ENCODE assay signal across 8 cellular contexts in genomic region chr12:56188786-56189335, GRCh38. TPM values are rescaled to one million over a fixed set of nuclear protein-coding genes. Genes with fewer than 3 reads are reported as not detected.
DNase-seq lines count a peak whose midpoint lies in the region; ATAC-seq, FAIRE-seq and TF ChIP-seq lines count a peak whose summit lies in the region.

No MANE protein-coding gene starts in this region.

- H4K20me1 ChIP-seq in GM23248 (ENCODE audit: insufficient read depth) (no peaks in the 10 kb centered on the region), H1 (replicated peaks in 1 of 2; ENCODE audit: control insufficient read depth in 1 of 2, insufficient read depth in 2 of 2, low read length in 2 of 2) (peaks cover 0 to 4% of the 10 kb centered on the region in 2 experiments)

- H4K91ac ChIP-seq in H1 (replicated peaks; ENCODE audit: insufficient read length, low read length) = peak overlapping the region; percentile 73

- H3K9me3 Mint-ChIP-seq in CD8-positive, alpha-beta T cell = no peaks in the 10 kb centered on the region

- H3K27me3 ChIP-seq in CD8-positive, alpha-beta T cell (ENCODE audit: insufficient read depth, low read length) = no peaks in the 10 kb centered on the region
- H3K27me3 ChIP-seq in GM23248 (replicated peaks; ENCODE audit: insufficient read depth) (no peaks in the 10 kb centered on the region), H1 (replicated peaks in 1 of 4; ENCODE audit: control insufficient read depth in 3 of 4, extremely low read depth in 1 of 4, insufficient read depth in 3 of 4, low read length in 3 of 4) (no peaks in the 10 kb centered on the region), muscle layer of colon (ENCODE audit: control insufficient read depth in 1 of 2, insufficient read depth in 2 of 2, low read length in 2 of 2) (no peaks in the 10 kb centered on the region)

- no peak for FAIRE-seq in H1 (lab: Jason Lieb, UNC)

- peak overlapping the region; percentile 73 for H3K56ac ChIP-seq in H1 (replicated peaks; ENCODE audit: insufficient read length, low read depth, low read length)

- peak overlapping the region; percentile 96 for H3K4me3 Mint-ChIP-seq in CD8-positive, alpha-beta T cell

- H3K27ac Mint-ChIP-seq in CD8-positive, alpha-beta T cell = peak overlapping the region; percentile 92

- H3K9me3 ChIP-seq in CD8-positive, alpha-beta T cell (ENCODE audit: low read length) = no peaks in the 10 kb centered on the region
- H3K9me3 ChIP-seq in GM23248 (ENCODE audit: low read depth) (no peaks in the 10 kb centered on the region), SK-N-MC (ENCODE audit: low read depth, low read length) (no peaks in the 10 kb centered on the region), H1 (ENCODE audit: insufficient read depth in 2 of 2, low read depth in 1 of 2, low read length in 1 of 2) (no peaks in the 10 kb centered on the region), muscle layer of colon (ENCODE audit: low read length) (no peaks in the 10 kb centered on the region)

- CTCF ChIA-PET in CD8-positive, alpha-beta T cell (lab: Charles Lee) = interaction anchor here (0.8 to 4.7 kb wide), 37 partner anchors 10 to 451 kb away, joined by 3 to 91 read pairs (median 7); partner anchors contain the start of genes ANKRD52, ESYT1, MYL6 and RNF41
- CTCF ChIA-PET in H1 (lab: Charles Lee; ENCODE audit: partially characterized antibody) = interaction anchor here (0.5 to 6.2 kb wide), 38 partner anchors 8 to 447 kb away, joined by 3 to 111 read pairs (median 5); partner anchors contain the start of genes ANKRD52, COQ10A, ESYT1 and MYL6

- peaks cover 3% of the 10 kb centered on the region; the same call in 1 of the 2 replicates for H3F3A ChIP-seq in GM23248 (ENCODE audit: insufficient read depth)

- H2BK20ac ChIP-seq in H1 (ENCODE audit: low read length) = no peak overlapping the region

- no peak for ATAC-seq in CD8-positive, alpha-beta T cell
- no peak for ATAC-seq in HG03025 (IDR thresholded peaks at IDR 0.05; ENCODE audit: low FRiP score, unreplicated experiment)

- H3K4me3 ChIP-seq in CD8-positive, alpha-beta T cell (ENCODE audit: low read depth, low read length) = peak overlapping the region; percentile 52
- peak overlapping the region; percentile 100 for H3K4me3 ChIP-seq in GM23248
- H3K4me3 ChIP-seq in SK-N-MC = peak overlapping the region; percentile 91
- peak overlapping the region; percentile 82 to 95 (median 90) for H3K4me3 ChIP-seq in H1 (ENCODE audit: extremely low read depth in 1 of 4, insufficient read depth in 2 of 4, low read depth in 3 of 4, low read length in 4 of 4)
- H3K4me3 ChIP-seq in muscle layer of colon (ENCODE audit: low read depth in 1 of 2, low read length in 2 of 2) = peak overlapping the region; percentile 62 to 70

- H3K79me2 ChIP-seq in GM23248 (ENCODE audit: insufficient read depth) (peaks cover 51% of the 10 kb centered on the region), H1 (ENCODE audit: control insufficient read depth in 1 of 2, insufficient read depth in 2 of 2, low read length in 2 of 2) (peaks cover 14 to 31% of the 10 kb centered on the region in 2 experiments)

- no peak for TF ChIP-seq RAD21 in H1 (IDR thresholded peaks at IDR 0.05 in 1 of 2, conservative IDR thresholded peaks at IDR 0.05 in 1 of 2; ENCODE audit: low read depth in 2 of 2, low read length in 2 of 2)

- peaks cover 43% of the 10 kb centered on the region for H3K4me1 Mint-ChIP-seq in CD8-positive, alpha-beta T cell (ENCODE audit: low read depth)

- no peak overlapping the region for H2BK120ac ChIP-seq in H1 (replicated peaks; ENCODE audit: low read depth, low read length)

- no peak for TF ChIP-seq EP300 in H1 (IDR thresholded peaks at IDR 0.05; ENCODE audit: borderline replicate concordance in 1 of 2, low read depth in 2 of 2, low read length in 2 of 2)

- peak overlapping the region; percentile 89 for H4K5ac ChIP-seq in H1 (ENCODE audit: insufficient read length, low read depth, low read length)

- 2 to 3% methylated on average over 16 to 39 of the region's 39 CpGs for WGBS in GM23248 (ENCODE audit: low coverage in 1 of 2, low lambda C conversion rate in 2 of 2, missing lambda C conversion rate in 2 of 2), 2 experiments
- 1% methylated on average over 18 of the region's 39 CpGs; no CpG with 5 or more reads in 1 of the 2 experiments for WGBS in H1 (ENCODE audit: extremely low coverage in 1 of 2, insufficient coverage in 1 of 2, insufficient read length in 1 of 2, insufficient replicate concordance in 2 of 2, low coverage in 1 of 2, low lambda C conversion rate in 2 of 2, missing lambda C conversion rate in 1 of 2), 2 experiments

- peak in 1 of 2 experiments; percentile 66; a peak in 2 of 3 replicates for TF ChIP-seq POLR2A in H1 (IDR thresholded peaks at IDR 0.05; ENCODE audit: control extremely low read depth in 1 of 2, low read depth in 2 of 2, low read length in 2 of 2)

- H3K4me2 ChIP-seq in GM23248 (ENCODE audit: unreplicated experiment) (peak overlapping the region; percentile 94), H1 (ENCODE audit: insufficient read depth in 1 of 2, low read depth in 2 of 2, low read length in 2 of 2) (peak overlapping the region; percentile 81 to 96)

- H3K23ac ChIP-seq in H1 (ENCODE audit: insufficient read length) = no peak overlapping the region

- intact Hi-C loops in CD8-positive, alpha-beta T cell (cut with DNase I, micrococcal nuclease) = loop anchor here (1.0 to 2.0 kb wide), 7 partner anchors 30 to 451 kb away; partner anchors contain the start of genes MYL6 (in 2 of the 2) and ESYT1 (in 1 of the 2)

- H2AFZ ChIP-seq in GM23248 (peak overlapping the region; percentile 74), H1 (ENCODE audit: low read length) (no peak overlapping the region)

- H3K27me3 Mint-ChIP-seq in CD8-positive, alpha-beta T cell (ENCODE audit: low read depth) = no peaks in the 10 kb centered on the region

- H3K4me1 ChIP-seq in CD8-positive, alpha-beta T cell (ENCODE audit: insufficient read depth, low read length) = peaks cover 19% of the 10 kb centered on the region
- peaks cover 11% of the 10 kb centered on the region; the same call in 1 of the 2 replicates for H3K4me1 ChIP-seq in GM23248 (ENCODE audit: insufficient read depth)
- peaks cover 2 to 8% (median 4%) of the 10 kb centered on the region in 4 experiments; a peak in 3 of 7 replicates for H3K4me1 ChIP-seq in H1 (replicated peaks in 1 of 4; ENCODE audit: control insufficient read depth in 3 of 4, insufficient read depth in 4 of 4, low read length in 3 of 4)
- H3K4me1 ChIP-seq in muscle layer of colon (ENCODE audit: insufficient read depth, low read length) = peaks cover 18% of the 10 kb centered on the region

- H2BK5ac ChIP-seq in H1 (ENCODE audit: low read depth, low read length) = peak overlapping the region; percentile 87

- H3K18ac ChIP-seq in H1 (ENCODE audit: extremely low read depth, low read length) = peak overlapping the region; percentile 68; the same call in 1 of the 2 replicates

- no peak overlapping the region for H2BK15ac ChIP-seq in H1 (ENCODE audit: low read length)

- POLR2A ChIA-PET in CD8-positive, alpha-beta T cell (lab: Charles Lee) = interaction anchor here (0.6 to 4.5 kb wide), 26 partner anchors 8 to 537 kb away, joined by 3 to 76 read pairs (median 5); partner anchors contain the start of genes ANKRD52, CS, ESYT1 and IL23A
- POLR2A ChIA-PET in H1 (lab: Charles Lee; ENCODE audit: partially characterized antibody) = interaction anchor here (0.8 to 26.3 kb wide), 21 partner anchors 11 to 448 kb away, joined by 3 to 656 read pairs (median 9); partner anchors contain the start of genes ANKRD52, CNPY2, COQ10A and ERBB3

- peak overlapping the region; percentile 6 for H3K14ac ChIP-seq in H1 (ENCODE audit: insufficient read length)

- no peak overlapping the region for H2BK12ac ChIP-seq in H1 (ENCODE audit: low read depth, low read length)

- H3K4ac ChIP-seq in H1 (replicated peaks; ENCODE audit: insufficient read length, low read depth, low read length) = no peak overlapping the region

- peak in 1 of 7 experiments; percentile 22 for DNase-seq in CD8-positive, alpha-beta T cell
- DNase-seq in GM23248 (peak; percentile 36), SK-N-MC (ENCODE audit: low read depth, low spot score) (no peak), H1 (ENCODE audit: low read depth in 1 of 2, low spot score in 2 of 2) (peak in 1 of 2 experiments; percentile 73), NCI-H226 (no peak), OCI-M2 (lab: John Stamatoyannopoulos, UW; ENCODE audit: unreplicated experiment) (no peak)

- TF ChIP-seq CTCF in CD8-positive, alpha-beta T cell (IDR thresholded peaks at IDR 0.05) = no peak
- no peak for TF ChIP-seq CTCF in H1 (IDR thresholded peaks at IDR 0.05; ENCODE audit: control extremely low read depth in 1 of 3, insufficient read depth in 1 of 3, low read depth in 1 of 3, low read length in 3 of 3)

- peaks cover 42% of the 10 kb centered on the region for H3K36me3 Mint-ChIP-seq in CD8-positive, alpha-beta T cell

- H3K27ac ChIP-seq in CD8-positive, alpha-beta T cell (ENCODE audit: low read depth, low read length) = peak overlapping the region; percentile 6
- no peak overlapping the region for H3K27ac ChIP-seq in GM23248
- peak overlapping the region; percentile 60; the same call in 1 of the 2 replicates for H3K27ac ChIP-seq in SK-N-MC
- H3K27ac ChIP-seq in H1 (ENCODE audit: low read depth, low read length) = peak overlapping the region; percentile 81
- peak overlapping the region; percentile 76 for H3K27ac ChIP-seq in muscle layer of colon (ENCODE audit: low read depth, low read length)

- peaks cover 14% of the 10 kb centered on the region for H3K36me3 ChIP-seq in CD8-positive, alpha-beta T cell (ENCODE audit: insufficient read depth, low read length)
- H3K36me3 ChIP-seq in GM23248 (ENCODE audit: low read depth) = peaks cover 19% of the 10 kb centered on the region
- peaks cover 31% of the 10 kb centered on the region for H3K36me3 ChIP-seq in SK-N-MC (ENCODE audit: insufficient read depth, low read length)
- H3K36me3 ChIP-seq in H1 (ENCODE audit: control insufficient read depth in 2 of 4, insufficient read depth in 4 of 4, low read length in 3 of 4) = peaks cover 16 to 28% (median 23%) of the 10 kb centered on the region in 4 experiments
- peaks cover 26% of the 10 kb centered on the region for H3K36me3 ChIP-seq in muscle layer of colon (ENCODE audit: insufficient read depth, low read length)

- in situ Hi-C loops in GM23248 (cut with MboI) = no loop called here

- H3K23me2 ChIP-seq in H1 (ENCODE audit: low read depth, low read length) = peaks cover 11% of the 10 kb centered on the region

- H2AK5ac ChIP-seq in H1 (ENCODE audit: low read depth, low read length) = no peak overlapping the region

- peak overlapping the region; percentile 98 for H4K8ac ChIP-seq in H1 (ENCODE audit: extremely low read depth, insufficient read depth, low read length)

- H3K9ac ChIP-seq in GM23248 (peak overlapping the region; percentile 77), SK-N-MC (ENCODE audit: insufficient read length) (peak overlapping the region; percentile 89), H1 (replicated peaks in 1 of 4; ENCODE audit: extremely low read depth in 1 of 4, low read depth in 3 of 4, low read length in 3 of 4) (peak overlapping the region; percentile 85 to 92 (median 89)), muscle layer of colon (ENCODE audit: low read length) (peak overlapping the region; percentile 43)

- peaks cover 3% of the 10 kb centered on the region; the same call in 1 of the 2 replicates for H3K79me1 ChIP-seq in H1 (ENCODE audit: low read depth, low read length)

- H3K9me2 ChIP-seq in GM23248 (ENCODE audit: insufficient read depth) = no peaks in the 10 kb centered on the region

RNA-seq across cellular contexts. Expression of gene SMARCC2, which starts 0.4 kb away (rescaled TPM):
- total RNA-seq in CD8-positive, alpha-beta T cell = 100 to 1,000 TPM; 109 to 113 TPM
- total RNA-seq in GM23248 (2014; rRNA removed; shearing (Covaris generic)) = 23.4 and 34.0 TPM in 2 replicates
- polyA plus RNA-seq in GM23248 (2016; fragmentation: Nextera tagmentation; extraction: Ambion mirVana) = 64.3 and 66.9 TPM in 2 replicates
- 66.3 and 78.5 TPM in 2 replicates for total RNA-seq in H1 (2021; fragmentation: NEBNext Ultra II Directional; extraction: Animal tissue kit (Norgen Biotek cat#: 25700))
- 33.9 and 40.5 TPM in 2 replicates for polyA plus RNA-seq in H1 (2011; rRNA removed)
- 51.0 TPM for polyA plus RNA-seq in H1 (2011; cell fraction: cytosol; rRNA removed)
- 228 TPM for polyA plus RNA-seq in H1 (2011; cell fraction: nucleus; rRNA removed)
- polyA plus RNA-seq in H1 (2012, experiment 1 of 2) = 57.2 to 72.0 TPM (median 67.2 TPM) in 4 replicates
- 14.3 TPM for polyA plus RNA-seq in H1 (2012, experiment 2 of 2)
- 52.9 TPM for polyA plus RNA-seq in H1 (2013, experiment 1 of 2)
- 49.6 TPM for polyA plus RNA-seq in H1 (2013, experiment 2 of 2)
- polyA minus RNA-seq in H1 (2011; rRNA and poly(A)+ RNA removed) = 78.3 and 80.3 TPM in 2 replicates
- polyA minus RNA-seq in H1 (2011; cell fraction: cytosol; rRNA and poly(A)+ RNA removed) = 28.9 TPM
- polyA minus RNA-seq in H1 (2011; cell fraction: nucleus; rRNA and poly(A)+ RNA removed) = 139 TPM

RNA-seq across cellular contexts. Expression of gene MYL6, which starts 30.7 kb away (rescaled TPM):
- 100 to 1,000 TPM; 580 to 582 TPM for total RNA-seq in CD8-positive, alpha-beta T cell
- 2,633 and 2,662 TPM in 2 replicates for total RNA-seq in GM23248 (2014; rRNA removed; shearing (Covaris generic))
- polyA plus RNA-seq in GM23248 (2016; fragmentation: Nextera tagmentation; extraction: Ambion mirVana) (3,948 and 3,969 TPM in 2 replicates), H1 (2011; rRNA removed) (1,664 and 2,279 TPM in 2 replicates)
- 1,130 and 1,137 TPM in 2 replicates for total RNA-seq in H1 (2021; fragmentation: NEBNext Ultra II Directional; extraction: Animal tissue kit (Norgen Biotek cat#: 25700))
- polyA plus RNA-seq in H1 (2011; cell fraction: cytosol; rRNA removed) = 2,537 TPM
- 757 TPM for polyA plus RNA-seq in H1 (2011; cell fraction: nucleus; rRNA removed)
- 1,613 to 1,753 TPM (median 1,678 TPM) in 4 replicates for polyA plus RNA-seq in H1 (2012, experiment 1 of 2)
- 2,029 TPM for polyA plus RNA-seq in H1 (2012, experiment 2 of 2)
- polyA plus RNA-seq in H1 (2013, experiment 1 of 2) = 1,115 TPM
- polyA plus RNA-seq in H1 (2013, experiment 2 of 2) = 1,167 TPM
- 392 and 510 TPM in 2 replicates for polyA minus RNA-seq in H1 (2011; rRNA and poly(A)+ RNA removed)
- polyA minus RNA-seq in H1 (2011; cell fraction: cytosol; rRNA and poly(A)+ RNA removed) = 263 TPM
- polyA minus RNA-seq in H1 (2011; cell fraction: nucleus; rRNA and poly(A)+ RNA removed) = 608 TPM

RNA-seq across cellular contexts. Expression of gene RNF41, which starts 32.9 kb away (rescaled TPM):
- 10 to 100 TPM; 41.0 to 41.6 TPM for total RNA-seq in CD8-positive, alpha-beta T cell
- total RNA-seq in GM23248 (2014; rRNA removed; shearing (Covaris generic)) = 120 and 125 TPM in 2 replicates
- 37.6 and 39.4 TPM in 2 replicates for polyA plus RNA-seq in GM23248 (2016; fragmentation: Nextera tagmentation; extraction: Ambion mirVana)
- total RNA-seq in H1 (2021; fragmentation: NEBNext Ultra II Directional; extraction: Animal tissue kit (Norgen Biotek cat#: 25700)) = 55.0 and 55.5 TPM in 2 replicates
- polyA plus RNA-seq in H1 (2011; rRNA removed) = 98.6 and 127 TPM in 2 replicates
- 95.6 TPM for polyA plus RNA-seq in H1 (2011; cell fraction: cytosol; rRNA removed)
- polyA plus RNA-seq in H1 (2011; cell fraction: nucleus; rRNA removed) = 124 TPM
- polyA plus RNA-seq in H1 (2012, experiment 1 of 2) = 48.0 to 59.3 TPM (median 52.6 TPM) in 4 replicates
- polyA plus RNA-seq in H1 (2012, experiment 2 of 2) = 50.1 TPM
- 36.2 TPM for polyA plus RNA-seq in H1 (2013, experiment 1 of 2)
- 36.3 TPM for polyA plus RNA-seq in H1 (2013, experiment 2 of 2)
- 296 and 367 TPM in 2 replicates for polyA minus RNA-seq in H1 (2011; rRNA and poly(A)+ RNA removed)
- 92.4 TPM for polyA minus RNA-seq in H1 (2011; cell fraction: cytosol; rRNA and poly(A)+ RNA removed)
- polyA minus RNA-seq in H1 (2011; cell fraction: nucleus; rRNA and poly(A)+ RNA removed) = 94.9 TPM

RNA-seq across cellular contexts. Expression of gene NABP2, which starts 35.3 kb away (rescaled TPM):
- 1 to 10 TPM; 6.8 to 7.4 TPM for total RNA-seq in CD8-positive, alpha-beta T cell
- total RNA-seq in GM23248 (2014; rRNA removed; shearing (Covaris generic)) = 29.9 and 42.1 TPM in 2 replicates
- polyA plus RNA-seq in GM23248 (2016; fragmentation: Nextera tagmentation; extraction: Ambion mirVana) (40.1 and 40.4 TPM in 2 replicates), H1 (2011; rRNA removed) (59.8 and 67.5 TPM in 2 replicates)
- 56.1 and 58.1 TPM in 2 replicates for total RNA-seq in H1 (2021; fragmentation: NEBNext Ultra II Directional; extraction: Animal tissue kit (Norgen Biotek cat#: 25700))
- 71.4 TPM for polyA plus RNA-seq in H1 (2011; cell fraction: cytosol; rRNA removed)
- 29.7 TPM for polyA plus RNA-seq in H1 (2011; cell fraction: nucleus; rRNA removed)
- polyA plus RNA-seq in H1 (2012, experiment 1 of 2) = 58.0 to 64.0 TPM (median 61.5 TPM) in 4 replicates
- 60.6 TPM for polyA plus RNA-seq in H1 (2012, experiment 2 of 2)
- 31.7 TPM for polyA plus RNA-seq in H1 (2013, experiment 1 of 2)
- 32.1 TPM for polyA plus RNA-seq in H1 (2013, experiment 2 of 2)
- polyA minus RNA-seq in H1 (2011; rRNA and poly(A)+ RNA removed) = 34.2 and 41.0 TPM in 2 replicates
- polyA minus RNA-seq in H1 (2011; cell fraction: cytosol; rRNA and poly(A)+ RNA removed) = 17.3 TPM
- 9.0 TPM for polyA minus RNA-seq in H1 (2011; cell fraction: nucleus; rRNA and poly(A)+ RNA removed)

RNA-seq across cellular contexts. Expression of gene MYL6B, which starts 36.5 kb away (rescaled TPM):
- total RNA-seq in CD8-positive, alpha-beta T cell = 1 to 10 TPM; 4.0 to 5.9 TPM
- 23.5 and 53.2 TPM in 2 replicates for total RNA-seq in GM23248 (2014; rRNA removed; shearing (Covaris generic))
- polyA plus RNA-seq in GM23248 (2016; fragmentation: Nextera tagmentation; extraction: Ambion mirVana) (67.8 and 72.8 TPM in 2 replicates), H1 (2011; rRNA removed) (146 and 202 TPM in 2 replicates)
- 162 and 163 TPM in 2 replicates for total RNA-seq in H1 (2021; fragmentation: NEBNext Ultra II Directional; extraction: Animal tissue kit (Norgen Biotek cat#: 25700))
- polyA plus RNA-seq in H1 (2011; cell fraction: cytosol; rRNA removed) = 203 TPM
- polyA plus RNA-seq in H1 (2011; cell fraction: nucleus; rRNA removed) = 101 TPM
- polyA plus RNA-seq in H1 (2012, experiment 1 of 2) = 157 to 234 TPM (median 189 TPM) in 4 replicates
- polyA plus RNA-seq in H1 (2012, experiment 2 of 2) = 181 TPM
- polyA plus RNA-seq in H1 (2013, experiment 1 of 2) = 142 TPM
- polyA plus RNA-seq in H1 (2013, experiment 2 of 2) = 154 TPM
- 25.3 and 42.8 TPM in 2 replicates for polyA minus RNA-seq in H1 (2011; rRNA and poly(A)+ RNA removed)
- polyA minus RNA-seq in H1 (2011; cell fraction: cytosol; rRNA and poly(A)+ RNA removed) = 43.2 TPM
- 35.9 TPM for polyA minus RNA-seq in H1 (2011; cell fraction: nucleus; rRNA and poly(A)+ RNA removed)
